11 cellular contexts compared by ENCODE assay signal in genomic region chr1:166924829-166925541, GRCh38.
DNase-seq lines count a peak whose midpoint lies in the region; ATAC-seq and FAIRE-seq lines count a peak whose summit lies in the region.
"Had no signal": no experiment of that assay in that cellular context is flagged by ENCODE, and none has a peak within 500 bp of the region (broad histone marks: within the 10 kb centered on the region; RNA-seq: fewer than 3 reads in every experiment).

No MANE protein-coding gene starts in this region.

- no peaks in the 10 kb centered on the region for H3K36me3 Mint-ChIP-seq in effector memory CD8-positive, alpha-beta T cell (ENCODE audit: insufficient read depth)

- H3K9me3 Mint-ChIP-seq in effector memory CD8-positive, alpha-beta T cell: no peaks in the 10 kb centered on the region

- peaks cover 31 to 52% of the 10 kb centered on the region in 2 donors for H3K27me3 Mint-ChIP-seq in effector memory CD8-positive, alpha-beta T cell

- H3K27ac Mint-ChIP-seq in effector memory CD8-positive, alpha-beta T cell: no peak overlapping the region

- peaks cover 0 to 1% of the 10 kb centered on the region in 2 donors for H3K4me1 Mint-ChIP-seq in effector memory CD8-positive, alpha-beta T cell (ENCODE audit: low read depth in 2 of 2)

- DNase-seq in effector memory CD8-positive, alpha-beta T cell: no peak
- no peak for DNase-seq in Ammon's horn (ENCODE audit: low spot score)
- DNase-seq in stimulated activated CD4-positive, alpha-beta T cell treated with anti-CD3 and anti-CD28 coated beads, Interleukin-2, amount 100 ng/mL, for 48 hours: no peak
- no peak for DNase-seq in HTR-8/SVneo (ENCODE audit: insufficient read length, low spot score)
- no peak for DNase-seq in NCI-H2171 (lab: John Stamatoyannopoulos, UW)
- DNase-seq: cortex of kidney, MG63 had no signal

- H3K4me3 Mint-ChIP-seq in effector memory CD8-positive, alpha-beta T cell: no peak overlapping the region

- FAIRE-seq in HTR-8/SVneo (lab: Jason Lieb, UNC): no peak
- FAIRE-seq: D721Med had no signal

- ATAC-seq in GM18502 (IDR thresholded peaks at IDR 0.05; ENCODE audit: poor library complexity, unreplicated experiment) (peak; percentile 89), GM21447 (IDR thresholded peaks at IDR 0.05; ENCODE audit: unreplicated experiment) (peak; percentile 88), HG03342 (IDR thresholded peaks at IDR 0.05; ENCODE audit: unreplicated experiment) (peak; percentile 80)
- ATAC-seq in effector memory CD8-positive, alpha-beta T cell (replicated peaks): peak; percentile 22

Comparison
In these comparisons a context has a peak if more than half of its experiments do, and no peak if none do; other contexts are left out.
1. ATAC-seq: peak in every context shown above with its lines; median percentile 89 in GM18502; 88 in GM21447; 80 in HG03342; 22 in effector memory CD8-positive, alpha-beta T cell.